2 cellular contexts compared by ENCODE assay signal in genomic region chr3:147483145-147483544, GRCh38.
TF ChIP-seq lines count a peak whose summit lies in the region.

No MANE protein-coding gene starts in this region.

TF ChIP-seq in SK-N-SH, 30 proteins besides CTCF, POLR2A, EP300 and RAD21 (continued from another document):
- TF ChIP-seq ZBTB33 (IDR thresholded peaks at IDR 0.05; ENCODE audit: borderline replicate concordance, low read depth) (no peak), GATA2 (CRISPR knock-in tag; IDR thresholded peaks at IDR 0.05) (peak; percentile 32)

TF ChIP-seq in SK-N-SH treated with all-trans-retinoic acid at 6 μM for 48 hours, 23 proteins besides CTCF, POLR2A, EP300 and RAD21 (continued from another document):
- peak; percentile 29; the same call in 1 of the 2 replicates for TF ChIP-seq TSHZ2 (CRISPR knock-in tag; IDR thresholded peaks at IDR 0.05)
- no peak for TF ChIP-seq TCF4 (CRISPR knock-in tag; IDR thresholded peaks at IDR 0.05; ENCODE audit: borderline replicate concordance)
- TF ChIP-seq POU6F1 (CRISPR knock-in tag; IDR thresholded peaks at IDR 0.05; ENCODE audit: borderline replicate concordance, low read depth) = no peak
- no peak for TF ChIP-seq GLIS3 (CRISPR knock-in tag; IDR thresholded peaks at IDR 0.05)
- TF ChIP-seq ARNTL (CRISPR knock-in tag; IDR thresholded peaks at IDR 0.05; ENCODE audit: borderline replicate concordance, low read depth) = no peak
- TF ChIP-seq BACH2 (CRISPR knock-in tag; IDR thresholded peaks at IDR 0.05; ENCODE audit: borderline replicate concordance) = no peak
- TF ChIP-seq ESRRG (CRISPR knock-in tag; IDR thresholded peaks at IDR 0.05) = no peak
- TF ChIP-seq ISL1 (CRISPR knock-in tag; IDR thresholded peaks at IDR 0.05) = peak; percentile 92
- no peak for TF ChIP-seq ZNF8 (CRISPR knock-in tag; IDR thresholded peaks at IDR 0.05)
- no peak for TF ChIP-seq ZFP30 (CRISPR knock-in tag; IDR thresholded peaks at IDR 0.05)
- 0 out of 2 replicates have a peak, but pooled peaks have one; percentile 34 for TF ChIP-seq CREB5 (CRISPR knock-in tag; IDR thresholded peaks at IDR 0.05; ENCODE audit: low read depth)
- TF ChIP-seq SNAI2 (CRISPR knock-in tag; IDR thresholded peaks at IDR 0.05) = no peak
- no peak for TF ChIP-seq CSDC2 (CRISPR knock-in tag; IDR thresholded peaks at IDR 0.05)
